In the genomic region with DNA sequence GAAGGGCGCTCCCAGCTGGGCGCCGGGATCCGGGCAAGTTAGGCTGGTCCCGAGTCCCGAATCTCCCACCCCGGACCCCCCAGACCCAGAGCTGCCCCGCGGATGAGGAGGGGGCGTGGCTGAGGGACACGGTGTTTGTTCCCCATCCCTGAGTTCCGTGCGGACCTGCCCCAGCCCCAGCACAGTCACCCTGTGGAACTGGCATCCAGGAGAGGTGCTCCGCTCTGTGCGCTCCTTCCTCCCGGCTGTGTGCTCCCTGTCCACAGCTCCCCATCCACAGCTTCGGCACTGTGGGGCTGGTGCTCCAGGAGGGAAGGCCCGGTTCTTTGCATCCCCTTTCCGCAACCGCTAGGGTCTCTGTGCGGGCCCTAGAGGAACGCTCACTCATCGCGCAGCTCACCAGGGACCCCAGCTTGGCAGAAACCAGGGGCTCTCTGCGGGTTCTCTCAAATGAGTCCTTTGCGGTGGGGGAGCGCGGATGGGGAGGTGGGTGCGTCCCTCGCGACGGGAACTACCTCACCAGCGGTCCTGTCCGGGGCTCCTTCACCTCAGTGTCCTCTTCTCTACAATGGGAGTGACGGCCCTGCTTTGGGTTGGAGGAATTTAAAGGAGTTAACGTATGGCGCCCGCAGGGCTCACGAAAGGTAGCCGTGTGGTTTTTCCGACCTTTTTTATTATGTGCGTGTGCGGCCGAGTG, we compare ENCODE assay signal across 18 cellular contexts. TPM values are rescaled to one million over a fixed set of nuclear protein-coding genes. Genes with fewer than 3 reads are reported as not detected.
DNase-seq lines count a peak whose midpoint lies in the region; ATAC-seq, FAIRE-seq and TF ChIP-seq lines count a peak whose summit lies in the region.
"Had no signal": no experiment of that assay in that cellular context is flagged by ENCODE, and none has a peak within 500 bp of the region (broad histone marks: within the 10 kb centered on the region; RNA-seq: fewer than 3 reads in every experiment).

No MANE protein-coding gene starts in this region.

- H3K4me1 ChIP-seq in astrocyte (ENCODE audit: insufficient read depth, low read length) (no peaks in the 10 kb centered on the region), iPS-18a (ENCODE audit: control insufficient read depth, low read depth, low read length) (no peaks in the 10 kb centered on the region)

- H3K27me3 ChIP-seq in astrocyte (ENCODE audit: insufficient read depth, low read length) = peaks cover 13% of the 10 kb centered on the region
- peaks cover 72% of the 10 kb centered on the region for H3K27me3 ChIP-seq in iPS-18a (ENCODE audit: control insufficient read depth, insufficient read depth, low read length)

- H3K4me3 Mint-ChIP-seq in astrocyte (ENCODE audit: unreplicated experiment) (no peak overlapping the region), immature natural killer cell (no peak overlapping the region)
- H3K4me3 Mint-ChIP-seq: stimulated activated effector memory CD8-positive, alpha-beta T cell treated with anti-CD3 and anti-CD28 coated beads, Interleukin-12 subunit alpha, Interleukin-12 subunit beta, amount 100 ng/mL, for 72 hours; T-helper 1 cell treated with Interleukin-12 subunit alpha and Interleukin-12 subunit beta and Interleukin-4 antibody, amounts not matched to agents 30 μg/mL and 1 μg/mL, for 36 hours had no signal

- H3K27me3 Mint-ChIP-seq in astrocyte (ENCODE audit: low read depth, unreplicated experiment) (no peaks in the 10 kb centered on the region), immature natural killer cell (ENCODE audit: low read depth in 3 of 3) (peaks cover 12 to 31% (median 15%) of the 10 kb centered on the region in 3 donors)

- H3K9me3 ChIP-seq in astrocyte (ENCODE audit: insufficient read depth, low read depth, low read length) (no peaks in the 10 kb centered on the region), iPS-18a (ENCODE audit: control insufficient read depth, low read depth, low read length) (peaks cover 25% of the 10 kb centered on the region)
- H3K9me3 ChIP-seq: neutrophil had no signal

- peak; percentile 28 for DNase-seq in GM13976 (ENCODE audit: low spot score)
- DNase-seq in astrocyte (ENCODE audit: low read depth) = no peak
- DNase-seq in retina = peak; percentile 58
- no peak for DNase-seq in immature natural killer cell
- DNase-seq in mucosa of gallbladder (ENCODE audit: low spot score) = no peak
- DNase-seq in left colon = no peak
- DNase-seq in glomerular visceral epithelial cell (ENCODE audit: extremely low spot score) = no peak
- DNase-seq: activated CD4-positive, alpha-beta T cell treated with anti-CD3 and anti-CD28 coated beads, Interleukin-2, amount 50 U/mL, for 1 hour; Karpas-422; NCI-H2029 treated with DMSO at 0.1 percent for 48 hours; stimulated activated CD4-positive, alpha-beta T cell treated with anti-CD3 and anti-CD28 coated beads, Interleukin-2, amount 100 ng/mL, for 24 hours had no signal

- FAIRE-seq in astrocyte (lab: Jason Lieb, UNC) = no peak
- FAIRE-seq: bronchial epithelial cell, G401.6 had no signal

- intact Hi-C loops in left colon (cut with DNase I, micrococcal nuclease) = no loop called here

- no peaks in the 10 kb centered on the region for H4K20me1 ChIP-seq in astrocyte (ENCODE audit: insufficient read depth, low read length)

- H3K27ac Mint-ChIP-seq in astrocyte (ENCODE audit: unreplicated experiment) = no peak overlapping the region
- H3K27ac Mint-ChIP-seq in immature natural killer cell = no peak overlapping the region
- H3K27ac Mint-ChIP-seq: stimulated activated effector memory CD8-positive, alpha-beta T cell treated with anti-CD3 and anti-CD28 coated beads, Interleukin-12 subunit alpha, Interleukin-12 subunit beta, amount 100 ng/mL, for 72 hours; T-helper 1 cell treated with Interleukin-12 subunit alpha and Interleukin-12 subunit beta and Interleukin-4 antibody, amounts not matched to agents 30 μg/mL and 1 μg/mL, for 36 hours had no signal

- H2AFZ ChIP-seq in astrocyte (ENCODE audit: low read depth, low read length) = no peak overlapping the region

- H3K36me3 Mint-ChIP-seq in astrocyte (ENCODE audit: low read depth, unreplicated experiment) (no peaks in the 10 kb centered on the region), immature natural killer cell (peaks cover 0 to 6% (median 0%) of the 10 kb centered on the region in 3 donors)
- H3K36me3 Mint-ChIP-seq: stimulated activated effector memory CD8-positive, alpha-beta T cell treated with anti-CD3 and anti-CD28 coated beads, Interleukin-12 subunit alpha, Interleukin-12 subunit beta, amount 100 ng/mL, for 72 hours had no signal

- H3K4me1 Mint-ChIP-seq in astrocyte (ENCODE audit: low read depth, unreplicated experiment) = no peaks in the 10 kb centered on the region
- H3K4me1 Mint-ChIP-seq in immature natural killer cell = peaks cover 0 to 3% of the 10 kb centered on the region in 2 donors
- H3K4me1 Mint-ChIP-seq: stimulated activated effector memory CD8-positive, alpha-beta T cell treated with anti-CD3 and anti-CD28 coated beads, Interleukin-12 subunit alpha, Interleukin-12 subunit beta, amount 100 ng/mL, for 72 hours had no signal

- in situ Hi-C loops in GM13976 (cut with MboI; ENCODE audit: low sequenced_read_pairs, unreplicated experiment) = no loop called here

- H3K4me2 ChIP-seq in astrocyte (ENCODE audit: low read length) = peak overlapping the region; percentile 5

- no peaks in the 10 kb centered on the region for H3K79me2 ChIP-seq in astrocyte (ENCODE audit: insufficient read depth, low read length)

- TF ChIP-seq CTCF in GM13976 (IDR thresholded peaks at IDR 0.05; ENCODE audit: borderline replicate concordance, control extremely low read depth, extremely low read depth, insufficient read depth, missing control alignments) (no peak), astrocyte (IDR thresholded peaks at IDR 0.05; ENCODE audit: insufficient read depth, low read depth, low read length) (no peak)

- H3K9ac ChIP-seq in astrocyte (ENCODE audit: low read length) (no peak overlapping the region), iPS-18a (ENCODE audit: low read length) (no peak overlapping the region)

- H3K4me3 ChIP-seq in astrocyte (ENCODE audit: insufficient read depth, low read depth, low read length) (no peak overlapping the region), iPS-18a (ENCODE audit: low read length) (peak overlapping the region; percentile 40)

- ATAC-seq in left colon = no peak
- ATAC-seq: stimulated activated effector memory CD8-positive, alpha-beta T cell treated with anti-CD3 and anti-CD28 coated beads, Interleukin-12 subunit alpha, Interleukin-12 subunit beta, amount 100 ng/mL, for 72 hours had no signal

- no peaks in the 10 kb centered on the region for H3K9me3 Mint-ChIP-seq in astrocyte (ENCODE audit: unreplicated experiment)
- peaks cover 0 to 5% (median 2%) of the 10 kb centered on the region in 6 donors for H3K9me3 Mint-ChIP-seq in immature natural killer cell

- H3K27ac ChIP-seq in astrocyte (ENCODE audit: low read depth, low read length) = no peak overlapping the region
- no peak overlapping the region for H3K27ac ChIP-seq in iPS-18a (ENCODE audit: low read length)
- H3K27ac ChIP-seq: epithelial cell of prostate, neutrophil had no signal

- H3K36me3 ChIP-seq in astrocyte (ENCODE audit: insufficient read depth, low read length) = no peaks in the 10 kb centered on the region
- H3K36me3 ChIP-seq in iPS-18a (ENCODE audit: control insufficient read depth, low read depth, low read length) = no peaks in the 10 kb centered on the region
- H3K36me3 ChIP-seq: neutrophil had no signal

RNA-seq across cellular contexts. Expression of a gene that starts 0.8 kb away (rescaled TPM):
- not detected in 2 replicates for total RNA-seq in astrocyte
- polyA plus RNA-seq in immature natural killer cell = under 1 TPM in 1 of 3 donors, not detected in 2; 0.24 TPM
- total RNA-seq in mucosa of gallbladder = 6.7 TPM
- under 1 TPM; 0.40 to 0.78 TPM for total RNA-seq in left colon
- total RNA-seq: bronchial epithelial cell had no signal

Comparison
In these comparisons a context has a peak if more than half of its experiments do, and no peak if none do; other contexts are left out.
1. DNase-seq: peak in GM13976 (single experiment) and retina (single experiment); none in astrocyte (single experiment), immature natural killer cell (0 of 3), mucosa of gallbladder (single experiment), left colon (0 of 2) and glomerular visceral epithelial cell (single experiment).